22 cellular contexts compared by ENCODE assay signal in the genomic region with DNA sequence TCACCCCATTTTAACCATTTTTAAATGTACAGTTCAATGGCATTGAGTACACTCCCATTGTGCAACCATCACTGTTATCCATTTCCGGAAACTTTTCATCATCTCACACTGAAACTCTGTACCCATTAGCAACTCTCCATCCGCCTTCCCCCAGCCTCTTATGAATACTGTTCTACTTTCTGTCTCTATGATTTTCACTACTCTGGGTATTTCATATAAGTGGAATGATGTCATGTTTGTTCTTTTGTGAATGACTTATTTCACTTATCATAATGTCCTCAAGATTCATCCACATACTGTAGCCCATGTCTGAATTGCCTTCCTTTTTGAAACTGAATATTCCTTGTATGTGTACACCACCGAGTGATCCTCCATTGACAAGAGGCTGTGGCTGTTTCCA.
DNase-seq lines count a peak whose midpoint lies in the region; ATAC-seq lines count a peak whose summit lies in the region.
"Had no signal": no experiment of that assay in that cellular context is flagged by ENCODE, and none has a peak within 500 bp of the region (broad histone marks: within the 10 kb centered on the region; RNA-seq: fewer than 3 reads in every experiment).

No MANE protein-coding gene starts in this region.

- peak overlapping the region; percentile 4 for H3K4me3 Mint-ChIP-seq in activated CD4-positive, alpha-beta T cell treated with anti-CD3 and anti-CD28 coated beads for 36 hours
- no peak overlapping the region for H3K4me3 Mint-ChIP-seq in activated CD4-positive, alpha-beta T cell treated with anti-CD3 and anti-CD28 coated beads, Interleukin-2, amount 10 ng/mL, durations not matched to agents 7 days and 5 days
- no peak overlapping the region for H3K4me3 Mint-ChIP-seq in activated CD4-positive, alpha-beta memory T cell treated with anti-CD3 and anti-CD28 coated beads for 36 hours
- no peak overlapping the region for H3K4me3 Mint-ChIP-seq in stimulated activated naive CD8-positive, alpha-beta T cell treated with anti-CD3 and anti-CD28 coated beads, Interleukin-15, amount 100 ng/mL, for 72 hours
- H3K4me3 Mint-ChIP-seq: effector memory CD8-positive, alpha-beta T cell; GM23338; nephron; T-cell; WTC11 had no signal

- CTCF ChIA-PET in activated CD4-positive, alpha-beta T cell treated with anti-CD3 and anti-CD28 coated beads for 36 hours (lab: Charles Lee): no interaction called here
- CTCF ChIA-PET in activated CD4-positive, alpha-beta T cell treated with anti-CD3 and anti-CD28 coated beads, Interleukin-2, amount 10 ng/mL, durations not matched to agents 7 days and 5 days (lab: Charles Lee): no interaction called here
- CTCF ChIA-PET in activated CD4-positive, alpha-beta memory T cell treated with anti-CD3 and anti-CD28 coated beads for 36 hours (lab: Charles Lee): no interaction called here

- peak overlapping the region; percentile 22 for H3K27ac Mint-ChIP-seq in activated CD4-positive, alpha-beta T cell treated with anti-CD3 and anti-CD28 coated beads for 36 hours
- H3K27ac Mint-ChIP-seq in activated CD4-positive, alpha-beta T cell treated with anti-CD3 and anti-CD28 coated beads, Interleukin-2, amount 10 ng/mL, durations not matched to agents 7 days and 5 days: no peak overlapping the region
- peak overlapping the region; percentile 10 for H3K27ac Mint-ChIP-seq in activated CD4-positive, alpha-beta memory T cell treated with anti-CD3 and anti-CD28 coated beads for 36 hours
- H3K27ac Mint-ChIP-seq in stimulated activated naive CD8-positive, alpha-beta T cell treated with anti-CD3 and anti-CD28 coated beads, Interleukin-15, amount 100 ng/mL, for 72 hours: peak overlapping the region in 1 of 2 donors; percentile 78
- H3K27ac Mint-ChIP-seq: effector memory CD8-positive, alpha-beta T cell; GM23338; nephron; T-cell; WTC11 had no signal

- H3K9me3 Mint-ChIP-seq in activated CD4-positive, alpha-beta T cell treated with anti-CD3 and anti-CD28 coated beads for 36 hours (ENCODE audit: low read depth): peaks cover 3% of the 10 kb centered on the region
- H3K9me3 Mint-ChIP-seq in activated CD4-positive, alpha-beta T cell treated with anti-CD3 and anti-CD28 coated beads, Interleukin-2, amount 10 ng/mL, durations not matched to agents 7 days and 5 days: peaks cover 5% of the 10 kb centered on the region
- H3K9me3 Mint-ChIP-seq in activated CD4-positive, alpha-beta memory T cell treated with anti-CD3 and anti-CD28 coated beads for 36 hours: no peaks in the 10 kb centered on the region
- no peaks in the 10 kb centered on the region for H3K9me3 Mint-ChIP-seq in stimulated activated naive CD8-positive, alpha-beta T cell treated with anti-CD3 and anti-CD28 coated beads, Interleukin-15, amount 100 ng/mL, for 72 hours
- H3K9me3 Mint-ChIP-seq: effector memory CD8-positive, alpha-beta T cell; nephron; T-cell; WTC11 had no signal

- POLR2A ChIA-PET in activated CD4-positive, alpha-beta T cell treated with anti-CD3 and anti-CD28 coated beads for 36 hours (lab: Charles Lee): no interaction called here
- POLR2A ChIA-PET in activated CD4-positive, alpha-beta T cell treated with anti-CD3 and anti-CD28 coated beads, Interleukin-2, amount 10 ng/mL, durations not matched to agents 7 days and 5 days (lab: Charles Lee): no interaction called here
- POLR2A ChIA-PET in activated CD4-positive, alpha-beta memory T cell treated with anti-CD3 and anti-CD28 coated beads for 36 hours (lab: Charles Lee): no interaction called here

- H3K4me1 Mint-ChIP-seq in activated CD4-positive, alpha-beta T cell treated with anti-CD3 and anti-CD28 coated beads for 36 hours: peaks cover 12% of the 10 kb centered on the region
- H3K4me1 Mint-ChIP-seq in activated CD4-positive, alpha-beta T cell treated with anti-CD3 and anti-CD28 coated beads, Interleukin-2, amount 10 ng/mL, durations not matched to agents 7 days and 5 days: peaks cover 9% of the 10 kb centered on the region
- peaks cover 10% of the 10 kb centered on the region for H3K4me1 Mint-ChIP-seq in activated CD4-positive, alpha-beta memory T cell treated with anti-CD3 and anti-CD28 coated beads for 36 hours (ENCODE audit: low read depth)
- H3K4me1 Mint-ChIP-seq in stimulated activated naive CD8-positive, alpha-beta T cell treated with anti-CD3 and anti-CD28 coated beads, Interleukin-15, amount 100 ng/mL, for 72 hours: peaks cover 6% of the 10 kb centered on the region
- H3K4me1 Mint-ChIP-seq: GM23338, nephron, T-cell, WTC11 had no signal

- ATAC-seq in activated CD4-positive, alpha-beta T cell treated with anti-CD3 and anti-CD28 coated beads for 36 hours: peak; percentile 96
- peak; percentile 95 for ATAC-seq in stimulated activated naive CD8-positive, alpha-beta T cell treated with anti-CD3 and anti-CD28 coated beads, Interleukin-15, amount 100 ng/mL, for 72 hours
- ATAC-seq: effector memory CD8-positive, alpha-beta T cell; GM23338; T-cell; WTC11 had no signal

- H3K36me3 Mint-ChIP-seq in activated CD4-positive, alpha-beta T cell treated with anti-CD3 and anti-CD28 coated beads for 36 hours (ENCODE audit: low read depth): no peaks in the 10 kb centered on the region
- H3K36me3 Mint-ChIP-seq in activated CD4-positive, alpha-beta T cell treated with anti-CD3 and anti-CD28 coated beads, Interleukin-2, amount 10 ng/mL, durations not matched to agents 7 days and 5 days (ENCODE audit: low read depth): no peaks in the 10 kb centered on the region
- no peaks in the 10 kb centered on the region for H3K36me3 Mint-ChIP-seq in activated CD4-positive, alpha-beta memory T cell treated with anti-CD3 and anti-CD28 coated beads for 36 hours
- H3K36me3 Mint-ChIP-seq: T-cell, WTC11 had no signal

- peaks cover 1% of the 10 kb centered on the region for H3K27me3 Mint-ChIP-seq in activated CD4-positive, alpha-beta T cell treated with anti-CD3 and anti-CD28 coated beads for 36 hours
- H3K27me3 Mint-ChIP-seq in activated CD4-positive, alpha-beta T cell treated with anti-CD3 and anti-CD28 coated beads, Interleukin-2, amount 10 ng/mL, durations not matched to agents 7 days and 5 days: no peaks in the 10 kb centered on the region
- H3K27me3 Mint-ChIP-seq in activated CD4-positive, alpha-beta memory T cell treated with anti-CD3 and anti-CD28 coated beads for 36 hours: peaks cover 8% of the 10 kb centered on the region
- H3K27me3 Mint-ChIP-seq in stimulated activated naive CD8-positive, alpha-beta T cell treated with anti-CD3 and anti-CD28 coated beads, Interleukin-15, amount 100 ng/mL, for 72 hours: peaks cover 9% of the 10 kb centered on the region

- DNase-seq in activated CD4-positive, alpha-beta T cell treated with anti-CD3 and anti-CD28 coated beads for 36 hours: peak; percentile 60
- DNase-seq in activated CD4-positive, alpha-beta T cell treated with anti-CD3 and anti-CD28 coated beads, Interleukin-2, amount 10 ng/mL, durations not matched to agents 7 days and 5 days: no peak
- peak in 2 of 3 donors; percentile 20 to 27 for DNase-seq in stimulated activated CD4-positive, alpha-beta T cell treated with anti-CD3 and anti-CD28 coated beads, TNF-alpha, amount 100 ng/mL, for 48 hours (ENCODE audit: low read depth in 3 of 3)
- no peak for DNase-seq in stimulated activated CD4-positive, alpha-beta T cell treated with anti-CD3 and anti-CD28 coated beads, Interleukin-4, amount 100 ng/mL, for 4 hours
- DNase-seq in activated CD4-positive, alpha-beta memory T cell treated with anti-CD3 and anti-CD28 coated beads for 36 hours: peak; percentile 59
- DNase-seq in stimulated activated naive CD8-positive, alpha-beta T cell treated with anti-CD3 and anti-CD28 coated beads, Interleukin-15, amount 100 ng/mL, for 72 hours: peak in 1 of 2 donors; percentile 12
- DNase-seq in central memory CD4-positive, alpha-beta T cell: no peak
- no peak for DNase-seq in Kasumi-1 (lab: John Stamatoyannopoulos, UW)
- DNase-seq: amygdala; C1 segment of cervical spinal cord; cerebellar nuclear complex; effector memory CD8-positive, alpha-beta T cell; GF-D8; kidney; mesenchymal stem cell; NCI-H1092 treated with DMSO at 0.1 percent for 48 hours; NCI-H748 treated with DMSO at 0.1 percent for 48 hours; T-cell; uterus had no signal

- intact Hi-C loops in activated CD4-positive, alpha-beta T cell treated with anti-CD3 and anti-CD28 coated beads for 36 hours (cut with DNase I, micrococcal nuclease): loop anchor here (1.0 to 5.0 kb wide), 4 partner anchors 34 to 134 kb away; no protein-coding TSS in a partner anchor
- intact Hi-C loops in activated CD4-positive, alpha-beta memory T cell treated with anti-CD3 and anti-CD28 coated beads for 36 hours (cut with micrococcal nuclease): loop anchor here (1.0 to 5.0 kb wide), 5 partner anchors 32 to 259 kb away; no protein-coding TSS in a partner anchor

Comparison
In these comparisons a context has a peak if more than half of its experiments do, and no peak if none do; other contexts are left out.
1. DNase-seq: peak in activated CD4-positive, alpha-beta T cell treated with anti-CD3 and anti-CD28 coated beads for 36 hours (single experiment), stimulated activated CD4-positive, alpha-beta T cell treated with anti-CD3 and anti-CD28 coated beads, TNF-alpha, amount 100 ng/mL, for 48 hours (2 of 3) and activated CD4-positive, alpha-beta memory T cell treated with anti-CD3 and anti-CD28 coated beads for 36 hours (single experiment); none in activated CD4-positive, alpha-beta T cell treated with anti-CD3 and anti-CD28 coated beads, Interleukin-2, amount 10 ng/mL, durations not matched to agents 7 days and 5 days (single experiment), stimulated activated CD4-positive, alpha-beta T cell treated with anti-CD3 and anti-CD28 coated beads, Interleukin-4, amount 100 ng/mL, for 4 hours (0 of 2), central memory CD4-positive, alpha-beta T cell (single experiment) and Kasumi-1 (0 of 2).